In genomic region chr19:44112802-44113137, GRCh38 we compare ENCODE assay signal across 8 cellular contexts. TPM values are rescaled to one million over a fixed set of nuclear protein-coding genes. Genes with fewer than 3 reads are reported as not detected.
DNase-seq lines count a peak whose midpoint lies in the region; ATAC-seq, FAIRE-seq and TF ChIP-seq lines count a peak whose summit lies in the region.

No MANE protein-coding gene starts in this region.

- DNase-seq in GM23248 = no peak
- DNase-seq in activated CD4-positive, alpha-beta memory T cell treated with anti-CD3 and anti-CD28 coated beads, Interleukin-2, amount 10 ng/mL, durations not matched to agents 7 days and 5 days = no peak
- DNase-seq in keratinocyte (ENCODE audit: low read depth, low spot score) = no peak
- DNase-seq in thoracic aorta (ENCODE audit: low spot score) = no peak
- no peak for DNase-seq in activated CD4-positive, alpha-beta T cell treated with anti-CD3 and anti-CD28 coated beads for 1 hour
- no peak for DNase-seq in NCI-H1092 treated with DMSO at 0.1 percent for 48 hours (lab: John Stamatoyannopoulos, UW)

- peak overlapping the region; percentile 65 for H3K27ac Mint-ChIP-seq in activated CD4-positive, alpha-beta memory T cell treated with anti-CD3 and anti-CD28 coated beads, Interleukin-2, amount 10 ng/mL, durations not matched to agents 7 days and 5 days

- H3K27me3 Mint-ChIP-seq in activated CD4-positive, alpha-beta memory T cell treated with anti-CD3 and anti-CD28 coated beads, Interleukin-2, amount 10 ng/mL, durations not matched to agents 7 days and 5 days = no peaks in the 10 kb centered on the region

- POLR2A ChIA-PET in activated CD4-positive, alpha-beta memory T cell treated with anti-CD3 and anti-CD28 coated beads, Interleukin-2, amount 10 ng/mL, durations not matched to agents 7 days and 5 days (lab: Charles Lee) = interaction anchor here (0.9 to 3.8 kb wide), 3 partner anchors 18 to 94 kb away, joined by 3 to 15 read pairs (median 3); partner anchors contain the start of genes ZNF224 and ZNF226

- H3K4me1 Mint-ChIP-seq in activated CD4-positive, alpha-beta memory T cell treated with anti-CD3 and anti-CD28 coated beads, Interleukin-2, amount 10 ng/mL, durations not matched to agents 7 days and 5 days = peaks cover 25% of the 10 kb centered on the region

- no peaks in the 10 kb centered on the region for H3K9me2 ChIP-seq in GM23248 (ENCODE audit: insufficient read depth)

- H3K9ac ChIP-seq in GM23248 (peak overlapping the region; percentile 94), keratinocyte (ENCODE audit: control insufficient read depth, extremely low read depth, insufficient read depth, low read length) (peak overlapping the region; percentile 79)

- H3K79me2 ChIP-seq in ACC112 (ENCODE audit: control insufficient read depth, insufficient read depth, low read length, unreplicated experiment) (peaks cover 10% of the 10 kb centered on the region), GM23248 (ENCODE audit: insufficient read depth) (peaks cover 33% of the 10 kb centered on the region), keratinocyte (ENCODE audit: control insufficient read depth, insufficient read depth, low read length) (no peaks in the 10 kb centered on the region)

- FAIRE-seq in keratinocyte (lab: Jason Lieb, UNC) = no peak

- peaks cover 39% of the 10 kb centered on the region for H3K36me3 Mint-ChIP-seq in activated CD4-positive, alpha-beta memory T cell treated with anti-CD3 and anti-CD28 coated beads, Interleukin-2, amount 10 ng/mL, durations not matched to agents 7 days and 5 days (ENCODE audit: low read depth)

- no peaks in the 10 kb centered on the region for H3K27me3 ChIP-seq in ACC112 (ENCODE audit: insufficient read depth, low read length)
- no peaks in the 10 kb centered on the region for H3K27me3 ChIP-seq in GM23248 (replicated peaks; ENCODE audit: insufficient read depth)
- no peaks in the 10 kb centered on the region for H3K27me3 ChIP-seq in keratinocyte (ENCODE audit: control insufficient read depth, extremely low read depth, insufficient read depth, low read length)
- H3K27me3 ChIP-seq in thoracic aorta (replicated peaks; ENCODE audit: insufficient read depth) = no peaks in the 10 kb centered on the region

- CTCF ChIA-PET in activated CD4-positive, alpha-beta memory T cell treated with anti-CD3 and anti-CD28 coated beads, Interleukin-2, amount 10 ng/mL, durations not matched to agents 7 days and 5 days (lab: Charles Lee) = interaction anchor here (1.1 kb wide), 1 partner anchor 18 kb away, joined by 3 read pairs; no protein-coding TSS in a partner anchor

- H3K4me2 ChIP-seq in GM23248 (ENCODE audit: unreplicated experiment) (peak overlapping the region; percentile 97), keratinocyte (ENCODE audit: control insufficient read depth, extremely low read depth, insufficient read depth, low read depth, low read length) (peak overlapping the region; percentile 91)

- TF ChIP-seq CTCF in keratinocyte (optimal IDR thresholded peaks at IDR 0.05 in 1 of 3, IDR thresholded peaks at IDR 0.05 in 1 of 3, conservative IDR thresholded peaks at IDR 0.05 in 1 of 3; ENCODE audit: extremely low read depth in 1 of 3, insufficient read depth in 2 of 3, low read length in 3 of 3) (no peak), thoracic aorta (IDR thresholded peaks at IDR 0.05) (no peak)

- peaks cover 37% of the 10 kb centered on the region for H3K9me3 Mint-ChIP-seq in activated CD4-positive, alpha-beta memory T cell treated with anti-CD3 and anti-CD28 coated beads, Interleukin-2, amount 10 ng/mL, durations not matched to agents 7 days and 5 days

- 1 to 2% methylated on average over 11 of the region's 11 CpGs for WGBS in GM23248 (ENCODE audit: low coverage in 1 of 2, low lambda C conversion rate in 2 of 2, missing lambda C conversion rate in 2 of 2), 2 experiments

- peak overlapping the region; percentile 69 for H2AFZ ChIP-seq in ACC112 (ENCODE audit: low read length, unreplicated experiment)
- peak overlapping the region; percentile 99 for H2AFZ ChIP-seq in GM23248
- H2AFZ ChIP-seq in keratinocyte (ENCODE audit: control insufficient read depth, low read length) = peak overlapping the region; percentile 95

- peak overlapping the region; percentile 95 for H3K4me3 Mint-ChIP-seq in activated CD4-positive, alpha-beta memory T cell treated with anti-CD3 and anti-CD28 coated beads, Interleukin-2, amount 10 ng/mL, durations not matched to agents 7 days and 5 days

- in situ Hi-C loops in GM23248 (cut with MboI) = no loop called here

- H3K27ac ChIP-seq in ACC112 (ENCODE audit: low read depth, low read length) (peak overlapping the region; percentile 64), GM23248 (peak overlapping the region; percentile 73), keratinocyte (ENCODE audit: control insufficient read depth, insufficient read depth, low read length) (peak overlapping the region; percentile 60), thoracic aorta (peak overlapping the region; percentile 45 to 66)

- dilution Hi-C loops in keratinocyte (cut with MboI; ENCODE audit: extremely low pct_ligation_motif_present, low sequenced_read_pairs) = no loop called here

- H3F3A ChIP-seq in GM23248 (ENCODE audit: insufficient read depth) = peaks cover 21% of the 10 kb centered on the region; the same call in 1 of the 2 replicates

- peak overlapping the region; percentile 100 for H3K4me3 ChIP-seq in ACC112 (ENCODE audit: low read depth, low read length)
- peak overlapping the region; percentile 91 for H3K4me3 ChIP-seq in GM23248
- peak overlapping the region; percentile 76 to 99 (median 98) for H3K4me3 ChIP-seq in keratinocyte (ENCODE audit: control insufficient read depth in 2 of 3, extremely low read depth in 1 of 3, insufficient read depth in 2 of 3, low read depth in 1 of 3, low read length in 3 of 3)
- peak overlapping the region; percentile 91 for H3K4me3 ChIP-seq in thoracic aorta

- H3K9me3 ChIP-seq in GM23248 (ENCODE audit: low read depth) (no peaks in the 10 kb centered on the region), keratinocyte (ENCODE audit: control insufficient read depth, low read depth, low read length) (peaks cover 3% of the 10 kb centered on the region), thoracic aorta (peaks cover 40% of the 10 kb centered on the region)

- H3K4me1 ChIP-seq in ACC112 (ENCODE audit: control insufficient read depth, insufficient read depth, low read length, unreplicated experiment) = no peaks in the 10 kb centered on the region
- peaks cover 7% of the 10 kb centered on the region for H3K4me1 ChIP-seq in GM23248 (ENCODE audit: insufficient read depth)
- H3K4me1 ChIP-seq in keratinocyte (ENCODE audit: control insufficient read depth, extremely low read depth, insufficient read depth, low read length) = no peaks in the 10 kb centered on the region
- peaks cover 14 to 22% of the 10 kb centered on the region in 2 donors for H3K4me1 ChIP-seq in thoracic aorta (ENCODE audit: control insufficient read depth in 1 of 2, low read depth in 2 of 2)

- no peak for ATAC-seq in thoracic aorta (ENCODE audit: insufficient number of reproducible peaks, low FRiP score, low read depth)
- ATAC-seq in HG03565 (IDR thresholded peaks at IDR 0.05; ENCODE audit: unreplicated experiment) = no peak

- H4K20me1 ChIP-seq in GM23248 (ENCODE audit: insufficient read depth) (no peaks in the 10 kb centered on the region), keratinocyte (ENCODE audit: control insufficient read depth, extremely low read depth, insufficient read depth, low read length) (no peaks in the 10 kb centered on the region)

- H3K36me3 ChIP-seq in ACC112 (ENCODE audit: insufficient read depth, low read length) (peaks cover 25% of the 10 kb centered on the region), GM23248 (ENCODE audit: low read depth) (peaks cover 24% of the 10 kb centered on the region), keratinocyte (ENCODE audit: control insufficient read depth in 2 of 2, extremely low read depth in 1 of 2, insufficient read depth in 2 of 2, low read length in 2 of 2) (peaks cover 0 to 2% of the 10 kb centered on the region in 2 experiments), thoracic aorta (peaks cover 13% of the 10 kb centered on the region)

- no peaks in the 10 kb centered on the region for H3K9me1 ChIP-seq in keratinocyte (ENCODE audit: control insufficient read depth, extremely low read depth, insufficient read depth, low read length)

RNA-seq across cellular contexts. Expression of gene ZNF225, which starts 0.4 kb away (rescaled TPM):
- total RNA-seq in GM23248 (2014; rRNA removed; shearing (Covaris generic)) = 5.8 and 6.1 TPM in 2 replicates
- polyA plus RNA-seq in GM23248 (2016; fragmentation: Nextera tagmentation; extraction: Ambion mirVana) (3.2 and 4.3 TPM in 2 replicates), keratinocyte (1.6 to 2.2 TPM (median 1.6 TPM) in 3 replicates)
- 1 to 10 TPM; 4.5 to 4.7 TPM for total RNA-seq in activated CD4-positive, alpha-beta memory T cell treated with anti-CD3 and anti-CD28 coated beads, Interleukin-2, amount 10 ng/mL, durations not matched to agents 7 days and 5 days
- 0.64 TPM for polyA plus RNA-seq in keratinocyte (2011; ENCODE audit: low read depth)
- 0.70 and 1.2 TPM in 2 replicates for polyA plus RNA-seq in keratinocyte (2011; cell fraction: cytosol; rRNA removed)
- 3.7 and 4.1 TPM in 2 replicates for polyA plus RNA-seq in keratinocyte (2011; cell fraction: nucleus; rRNA removed)
- polyA plus RNA-seq in keratinocyte (2012; ENCODE audit: low replicate concordance) = 1.1 and 2.5 TPM in 2 replicates
- polyA minus RNA-seq in keratinocyte = 0.07 to 5.8 TPM (median 2.7 TPM) in 3 replicates
- 2.1 TPM for polyA minus RNA-seq in keratinocyte (2011; cell fraction: cytosol; rRNA and poly(A)+ RNA removed)
- 2.2 and 6.6 TPM in 2 replicates for polyA minus RNA-seq in keratinocyte (2011; cell fraction: nucleus; rRNA and poly(A)+ RNA removed)
- total RNA-seq in thoracic aorta = 1 to 10 TPM; 2.2 to 8.3 TPM

RNA-seq across cellular contexts. Expression of gene ZNF224, which starts 18.6 kb away (rescaled TPM):
- 15.6 and 19.2 TPM in 2 replicates for total RNA-seq in GM23248 (2014; rRNA removed; shearing (Covaris generic))
- 9.4 and 11.7 TPM in 2 replicates for polyA plus RNA-seq in GM23248 (2016; fragmentation: Nextera tagmentation; extraction: Ambion mirVana)
- total RNA-seq in activated CD4-positive, alpha-beta memory T cell treated with anti-CD3 and anti-CD28 coated beads, Interleukin-2, amount 10 ng/mL, durations not matched to agents 7 days and 5 days = 10 to 100 TPM; 35.4 to 37.8 TPM
- polyA plus RNA-seq in keratinocyte = 9.8 to 17.5 TPM (median 16.5 TPM) in 3 replicates
- polyA plus RNA-seq in keratinocyte (2011; ENCODE audit: low read depth) = 4.6 TPM
- 2.1 and 3.7 TPM in 2 replicates for polyA plus RNA-seq in keratinocyte (2011; cell fraction: cytosol; rRNA removed)
- 47.9 and 54.3 TPM in 2 replicates for polyA plus RNA-seq in keratinocyte (2011; cell fraction: nucleus; rRNA removed)
- 7.4 and 8.7 TPM in 2 replicates for polyA plus RNA-seq in keratinocyte (2012; ENCODE audit: low replicate concordance)
- 3.2 to 21.3 TPM (median 15.1 TPM) in 3 replicates for polyA minus RNA-seq in keratinocyte
- polyA minus RNA-seq in keratinocyte (2011; cell fraction: cytosol; rRNA and poly(A)+ RNA removed) = 2.1 TPM
- 18.0 and 31.8 TPM in 2 replicates for polyA minus RNA-seq in keratinocyte (2011; cell fraction: nucleus; rRNA and poly(A)+ RNA removed)
- 10 to 100 TPM; 33.7 to 34.9 TPM for total RNA-seq in thoracic aorta

RNA-seq across cellular contexts. Expression of gene ZNF234, which starts 28.6 kb away (rescaled TPM):
- 6.5 and 8.1 TPM in 2 replicates for total RNA-seq in GM23248 (2014; rRNA removed; shearing (Covaris generic))
- polyA plus RNA-seq in GM23248 (2016; fragmentation: Nextera tagmentation; extraction: Ambion mirVana) (4.7 and 6.2 TPM in 2 replicates), keratinocyte (2.8 to 4.4 TPM (median 4.1 TPM) in 3 replicates)
- 10 to 100 TPM; 10.3 to 12.6 TPM for total RNA-seq in activated CD4-positive, alpha-beta memory T cell treated with anti-CD3 and anti-CD28 coated beads, Interleukin-2, amount 10 ng/mL, durations not matched to agents 7 days and 5 days
- 2.2 TPM for polyA plus RNA-seq in keratinocyte (2011; ENCODE audit: low read depth)
- polyA plus RNA-seq in keratinocyte (2011; cell fraction: cytosol; rRNA removed) = 0.87 and 1.5 TPM in 2 replicates
- polyA plus RNA-seq in keratinocyte (2011; cell fraction: nucleus; rRNA removed) = 10.5 and 12.0 TPM in 2 replicates
- 2.6 and 4.2 TPM in 2 replicates for polyA plus RNA-seq in keratinocyte (2012; ENCODE audit: low replicate concordance)
- polyA minus RNA-seq in keratinocyte = 3.0 to 8.6 TPM (median 8.3 TPM) in 3 replicates
- 0.96 TPM for polyA minus RNA-seq in keratinocyte (2011; cell fraction: cytosol; rRNA and poly(A)+ RNA removed)
- 5.2 and 9.5 TPM in 2 replicates for polyA minus RNA-seq in keratinocyte (2011; cell fraction: nucleus; rRNA and poly(A)+ RNA removed)
- total RNA-seq in thoracic aorta = 1 to 10 TPM; 6.4 to 8.7 TPM

RNA-seq across cellular contexts. Expression of gene ZNF284, which starts 40.8 kb away (rescaled TPM):
- total RNA-seq in GM23248 (2014; rRNA removed; shearing (Covaris generic)) = 1.9 and 2.9 TPM in 2 replicates
- polyA plus RNA-seq in GM23248 (2016; fragmentation: Nextera tagmentation; extraction: Ambion mirVana) (1.9 and 2.0 TPM in 2 replicates), keratinocyte (2.1 to 3.0 TPM (median 2.6 TPM) in 3 replicates)
- total RNA-seq in activated CD4-positive, alpha-beta memory T cell treated with anti-CD3 and anti-CD28 coated beads, Interleukin-2, amount 10 ng/mL, durations not matched to agents 7 days and 5 days = 1 to 10 TPM; 1.6 to 1.8 TPM
- 2.0 TPM for polyA plus RNA-seq in keratinocyte (2011; ENCODE audit: low read depth)
- 0.65 and 1.3 TPM in 2 replicates for polyA plus RNA-seq in keratinocyte (2011; cell fraction: cytosol; rRNA removed)
- 5.8 and 7.3 TPM in 2 replicates for polyA plus RNA-seq in keratinocyte (2011; cell fraction: nucleus; rRNA removed)
- polyA plus RNA-seq in keratinocyte (2012; ENCODE audit: low replicate concordance) = 1.9 and 2.0 TPM in 2 replicates
- polyA minus RNA-seq in keratinocyte = 1.1 to 5.0 TPM (median 3.9 TPM) in 3 replicates
- polyA minus RNA-seq in keratinocyte (2011; cell fraction: cytosol; rRNA and poly(A)+ RNA removed) = 2.5 TPM
- 3.5 and 6.4 TPM in 2 replicates for polyA minus RNA-seq in keratinocyte (2011; cell fraction: nucleus; rRNA and poly(A)+ RNA removed)
- 1 to 10 TPM; 2.0 to 2.1 TPM for total RNA-seq in thoracic aorta

RNA-seq across cellular contexts. Expression of gene ZNF226, which starts 52.1 kb away (rescaled TPM):
- 20.1 and 32.5 TPM in 2 replicates for total RNA-seq in GM23248 (2014; rRNA removed; shearing (Covaris generic))
- polyA plus RNA-seq in GM23248 (2016; fragmentation: Nextera tagmentation; extraction: Ambion mirVana) (27.1 and 30.3 TPM in 2 replicates), keratinocyte (9.4 to 16.4 TPM (median 12.8 TPM) in 3 replicates)
- total RNA-seq in activated CD4-positive, alpha-beta memory T cell treated with anti-CD3 and anti-CD28 coated beads, Interleukin-2, amount 10 ng/mL, durations not matched to agents 7 days and 5 days = 10 to 100 TPM; 17.4 to 18.0 TPM
- polyA plus RNA-seq in keratinocyte (2011; ENCODE audit: low read depth) = 10.4 TPM
- polyA plus RNA-seq in keratinocyte (2011; cell fraction: cytosol; rRNA removed) = 10.1 and 10.8 TPM in 2 replicates
- 22.8 and 29.3 TPM in 2 replicates for polyA plus RNA-seq in keratinocyte (2011; cell fraction: nucleus; rRNA removed)
- polyA plus RNA-seq in keratinocyte (2012; ENCODE audit: low replicate concordance) = 9.7 and 18.1 TPM in 2 replicates
- 1.2 to 10.3 TPM (median 5.9 TPM) in 3 replicates for polyA minus RNA-seq in keratinocyte
- 5.2 TPM for polyA minus RNA-seq in keratinocyte (2011; cell fraction: cytosol; rRNA and poly(A)+ RNA removed)
- 5.4 and 10.3 TPM in 2 replicates for polyA minus RNA-seq in keratinocyte (2011; cell fraction: nucleus; rRNA and poly(A)+ RNA removed)
- total RNA-seq in thoracic aorta = 10 to 100 TPM in 1 of 2 donors, 1 to 10 TPM in 1; 9.7 to 14.6 TPM
